1 cellular context compared by ENCODE assay signal in genomic region chr11:120400564-120401364, GRCh38.
TF ChIP-seq lines count a peak whose summit lies in the region.

No MANE protein-coding gene starts in this region.

TF ChIP-seq in HepG2, 621 proteins besides CTCF, POLR2A, EP300 and RAD21 (continued from another document):
- TF ChIP-seq PRDM10 (CRISPR knock-in tag; IDR thresholded peaks at IDR 0.05; ENCODE audit: low read depth), result no peak
- no peak for TF ChIP-seq SP4 (CRISPR knock-in tag; IDR thresholded peaks at IDR 0.05)
- TF ChIP-seq ZSCAN25 (CRISPR knock-in tag; IDR thresholded peaks at IDR 0.05), result no peak
- TF ChIP-seq FOSL1 (CRISPR knock-in tag; IDR thresholded peaks at IDR 0.05; ENCODE audit: borderline replicate concordance), result peak; percentile 87
- TF ChIP-seq SMAD3 (CRISPR knock-in tag; IDR thresholded peaks at IDR 0.05), result no peak
- TF ChIP-seq ARID5B (CRISPR knock-in tag; IDR thresholded peaks at IDR 0.05), result peak; percentile 83
- no peak for TF ChIP-seq CREB1 (IDR thresholded peaks at IDR 0.05)
- TF ChIP-seq CREB1 (CRISPR knock-in tag; IDR thresholded peaks at IDR 0.05), result 0 out of 2 replicates have a peak, but pooled peaks have one; percentile 40
- no peak for TF ChIP-seq ZC3H4 (CRISPR knock-in tag; IDR thresholded peaks at IDR 0.05; ENCODE audit: borderline replicate concordance)
- TF ChIP-seq JUNB (CRISPR knock-in tag; IDR thresholded peaks at IDR 0.05; ENCODE audit: borderline replicate concordance), result peak; percentile 58; the same call in 1 of the 2 replicates
- no peak for TF ChIP-seq ZNF710 (CRISPR knock-in tag; IDR thresholded peaks at IDR 0.05; ENCODE audit: borderline replicate concordance)
- TF ChIP-seq NCOA2 (CRISPR knock-in tag; IDR thresholded peaks at IDR 0.05), result peak; percentile 36; the same call in 1 of the 2 replicates
- no peak for TF ChIP-seq E2F1 (CRISPR knock-in tag; IDR thresholded peaks at IDR 0.05)
- no peak for TF ChIP-seq FOXO4 (CRISPR knock-in tag; conservative IDR thresholded peaks at IDR 0.05)
- TF ChIP-seq CHCHD3 (CRISPR knock-in tag; IDR thresholded peaks at IDR 0.05), result no peak
- TF ChIP-seq NFATC3 (CRISPR knock-in tag; IDR thresholded peaks at IDR 0.05), result no peak
- TF ChIP-seq AHDC1 (CRISPR knock-in tag; IDR thresholded peaks at IDR 0.05; ENCODE audit: borderline replicate concordance), result peak; percentile 59; the same call in 1 of the 2 replicates
- no peak for TF ChIP-seq DMAP1 (CRISPR knock-in tag; IDR thresholded peaks at IDR 0.05)
- no peak for TF ChIP-seq FOXP1 (IDR thresholded peaks at IDR 0.05)
- no peak; the same call in 1 of the 2 replicates for TF ChIP-seq FOXP1 (CRISPR knock-in tag; IDR thresholded peaks at IDR 0.05)
